In the genomic region with DNA sequence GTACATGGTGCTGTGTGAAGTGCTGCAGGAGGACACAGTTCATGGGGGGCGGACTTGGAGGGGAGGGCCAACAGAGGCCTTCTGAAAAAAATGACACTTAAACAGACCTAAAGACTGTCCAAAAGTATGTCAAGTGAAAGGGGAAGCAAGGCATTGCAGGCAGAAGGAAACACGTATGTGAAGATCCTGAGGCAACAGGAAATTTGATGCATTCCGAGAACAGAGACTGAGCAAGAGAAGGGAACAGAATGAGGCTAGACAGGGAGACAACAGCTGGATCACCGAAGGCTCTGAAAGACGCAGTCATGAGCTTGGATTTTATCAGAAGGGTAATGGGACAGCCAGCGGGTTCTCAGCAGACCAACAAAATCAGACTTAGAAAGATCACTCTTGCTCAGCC, we compare ENCODE assay signal across 10 cellular contexts. TPM values are rescaled to one million over a fixed set of nuclear protein-coding genes. Genes with fewer than 3 reads are reported as not detected.
DNase-seq lines count a peak whose midpoint lies in the region; ATAC-seq and TF ChIP-seq lines count a peak whose summit lies in the region.
"Had no signal": no experiment of that assay in that cellular context is flagged by ENCODE, and none has a peak within 500 bp of the region (broad histone marks: within the 10 kb centered on the region; RNA-seq: fewer than 3 reads in every experiment).

No MANE protein-coding gene starts in this region.

- no peaks in the 10 kb centered on the region for H3K9me3 Mint-ChIP-seq in activated naive CD4-positive, alpha-beta T cell treated with anti-CD3 and anti-CD28 coated beads, Interleukin-2, amount 50 U/mL, for 24 hours
- H3K9me3 Mint-ChIP-seq in activated naive CD4-positive, alpha-beta T cell treated with anti-CD3 and anti-CD28 coated beads, Interleukin-2, amount 50 U/mL, for 72 hours: no peaks in the 10 kb centered on the region

- in situ Hi-C loops in GM13976 (cut with MboI; ENCODE audit: low sequenced_read_pairs, unreplicated experiment): no loop called here

- H3K27me3 ChIP-seq in right lobe of liver: no peaks in the 10 kb centered on the region
- H3K27me3 ChIP-seq in upper lobe of right lung: no peaks in the 10 kb centered on the region

- no peaks in the 10 kb centered on the region for H3K27me3 Mint-ChIP-seq in activated naive CD4-positive, alpha-beta T cell treated with anti-CD3 and anti-CD28 coated beads, Interleukin-2, amount 50 U/mL, for 24 hours

- H3K4me3 ChIP-seq in right lobe of liver (peak overlapping the region; percentile 94 to 96 (median 95)), upper lobe of right lung (peak overlapping the region; percentile 88)

- H3K4me1 ChIP-seq in right lobe of liver (peaks cover 0 to 34% (median 11%) of the 10 kb centered on the region in 4 donors), upper lobe of right lung (peaks cover 31% of the 10 kb centered on the region)

- WGBS in right lobe of liver (ENCODE audit: insufficient coverage, low coverage, low lambda C conversion rate, missing lambda C conversion rate): 49% methylated on average over 6 of the region's 6 CpGs

- no peak for DNase-seq in activated naive CD4-positive, alpha-beta T cell (lab: John Stamatoyannopoulos, UW)
- no peak for DNase-seq in activated naive CD4-positive, alpha-beta T cell treated with anti-CD3 and anti-CD28 coated beads, Interleukin-2, amount 50 U/mL, for 72 hours (ENCODE audit: low spot score in 2 of 2)
- DNase-seq in right lobe of liver (no peak), upper lobe of right lung (no peak), NCI-H524 treated with DMSO at 0.1 percent for 48 hours (lab: John Stamatoyannopoulos, UW) (no peak), GM13976 (ENCODE audit: low spot score) (no peak)
- DNase-seq in activated effector memory CD4-positive, alpha-beta T cell treated with anti-CD3 and anti-CD28 coated beads, Interleukin-2, amount 50 U/mL, for 16 hours: no peak
- DNase-seq: hippocampal formation had no signal

- peak overlapping the region; percentile 60 for H3K27ac Mint-ChIP-seq in activated naive CD4-positive, alpha-beta T cell treated with anti-CD3 and anti-CD28 coated beads, Interleukin-2, amount 50 U/mL, for 24 hours
- H3K27ac Mint-ChIP-seq in activated naive CD4-positive, alpha-beta T cell treated with anti-CD3 and anti-CD28 coated beads, Interleukin-2, amount 50 U/mL, for 72 hours: peak overlapping the region; percentile 95 to 96

- no peak for TF ChIP-seq POLR2A in right lobe of liver (IDR thresholded peaks at IDR 0.05)

- no peak for ATAC-seq in activated naive CD4-positive, alpha-beta T cell treated with anti-CD3 and anti-CD28 coated beads, Interleukin-2, amount 50 U/mL, for 72 hours
- ATAC-seq in right lobe of liver (no peak), upper lobe of right lung (no peak)

- no peaks in the 10 kb centered on the region for H3K9me3 ChIP-seq in right lobe of liver
- H3K9me3 ChIP-seq in upper lobe of right lung: no peaks in the 10 kb centered on the region

- peaks cover 0 to 23% (median 7%) of the 10 kb centered on the region in 4 donors for H3K36me3 ChIP-seq in right lobe of liver
- peaks cover 27% of the 10 kb centered on the region for H3K36me3 ChIP-seq in upper lobe of right lung

- TF ChIP-seq CTCF in right lobe of liver (IDR thresholded peaks at IDR 0.05) (no peak), upper lobe of right lung (IDR thresholded peaks at IDR 0.05) (no peak), GM13976 (IDR thresholded peaks at IDR 0.05; ENCODE audit: borderline replicate concordance, control extremely low read depth, extremely low read depth, insufficient read depth, missing control alignments) (no peak)

- peak overlapping the region; percentile 99 for H3K4me3 Mint-ChIP-seq in activated naive CD4-positive, alpha-beta T cell treated with anti-CD3 and anti-CD28 coated beads, Interleukin-2, amount 50 U/mL, for 24 hours

- no peaks in the 10 kb centered on the region for H3K36me3 Mint-ChIP-seq in activated naive CD4-positive, alpha-beta T cell treated with anti-CD3 and anti-CD28 coated beads, Interleukin-2, amount 50 U/mL, for 24 hours
- peaks cover 0 to 13% of the 10 kb centered on the region in 2 donors for H3K36me3 Mint-ChIP-seq in activated naive CD4-positive, alpha-beta T cell treated with anti-CD3 and anti-CD28 coated beads, Interleukin-2, amount 50 U/mL, for 72 hours

- intact Hi-C loops in right lobe of liver (cut with DNase I): no loop called here
- intact Hi-C loops in upper lobe of right lung (cut with DNase I): no loop called here

- no peak overlapping the region for H3K27ac ChIP-seq in right lobe of liver
- peak overlapping the region; percentile 95 for H3K27ac ChIP-seq in upper lobe of right lung

- peaks cover 53% of the 10 kb centered on the region for H3K4me1 Mint-ChIP-seq in activated naive CD4-positive, alpha-beta T cell treated with anti-CD3 and anti-CD28 coated beads, Interleukin-2, amount 50 U/mL, for 24 hours

RNA-seq across cellular contexts. Expression of a gene that starts 1.1 kb away (rescaled TPM):
- total RNA-seq in activated naive CD4-positive, alpha-beta T cell treated with anti-CD3 and anti-CD28 coated beads, Interleukin-2, amount 50 U/mL, for 72 hours: 10 to 100 TPM; 16.4 to 16.8 TPM
- 10 to 100 TPM; 20.6 to 29.6 (median 26.1) TPM for total RNA-seq in right lobe of liver
- 33.3 TPM for total RNA-seq in upper lobe of right lung

RNA-seq across cellular contexts. Expression of a gene that starts 1.4 kb away (rescaled TPM):
- 10 to 100 TPM; 25.7 to 26.2 TPM for total RNA-seq in activated naive CD4-positive, alpha-beta T cell treated with anti-CD3 and anti-CD28 coated beads, Interleukin-2, amount 50 U/mL, for 72 hours
- total RNA-seq in right lobe of liver (10 to 100 TPM; 32.3 to 87.6 (median 38.2) TPM), upper lobe of right lung (82.7 TPM)

RNA-seq across cellular contexts. Expression of a gene that starts 15.2 kb away (rescaled TPM):
- 10 to 100 TPM; 24.5 to 31.1 TPM for total RNA-seq in activated naive CD4-positive, alpha-beta T cell treated with anti-CD3 and anti-CD28 coated beads, Interleukin-2, amount 50 U/mL, for 72 hours
- total RNA-seq in right lobe of liver (10 to 100 TPM; 20.0 to 84.0 (median 44.2) TPM), upper lobe of right lung (64.4 TPM)

RNA-seq across cellular contexts. Expression of a gene that starts 23.2 kb away (rescaled TPM):
- total RNA-seq in activated naive CD4-positive, alpha-beta T cell treated with anti-CD3 and anti-CD28 coated beads, Interleukin-2, amount 50 U/mL, for 72 hours: 10 to 100 TPM; 62.2 to 83.4 TPM
- 100 to 1,000 TPM in 5 of 6 experiments, 10 to 100 TPM in 1; 92.5 to 156 (median 130) TPM for total RNA-seq in right lobe of liver
- total RNA-seq in upper lobe of right lung: 55.3 TPM

RNA-seq across cellular contexts. Expression of a gene that starts 30.8 kb away (rescaled TPM):
- total RNA-seq in activated naive CD4-positive, alpha-beta T cell treated with anti-CD3 and anti-CD28 coated beads, Interleukin-2, amount 50 U/mL, for 72 hours: not detected
- not detected for total RNA-seq in right lobe of liver
- not detected for total RNA-seq in upper lobe of right lung
- total RNA-seq: NCI-H460 had no signal
